In genomic region chrX:13007519-13008188, GRCh38 we compare ENCODE assay signal across 11 cellular contexts. TPM values are rescaled to one million over a fixed set of nuclear protein-coding genes. Genes with fewer than 3 reads are reported as not detected.
DNase-seq lines count a peak whose midpoint lies in the region; ATAC-seq, FAIRE-seq and TF ChIP-seq lines count a peak whose summit lies in the region.
"Had no signal": no experiment of that assay in that cellular context is flagged by ENCODE, and none has a peak within 500 bp of the region (broad histone marks: within the 10 kb centered on the region; RNA-seq: fewer than 3 reads in every experiment).

No MANE protein-coding gene starts in this region.

- peak; percentile 46 for DNase-seq in GM03348 (ENCODE audit: low spot score)
- DNase-seq in myocyte (ENCODE audit: low read depth) = peak; percentile 33
- DNase-seq in D721Med (ENCODE audit: insufficient read length, low spot score) = no peak
- DNase-seq: activated CD8-positive, alpha-beta memory T cell treated with anti-CD3 and anti-CD28 coated beads, Interleukin-2, amount 50 U/mL, for 48 hours had no signal

- no peaks in the 10 kb centered on the region for H3K36me3 Mint-ChIP-seq in activated naive CD8-positive, alpha-beta T cell

- no peak for FAIRE-seq in D721Med (lab: Jason Lieb, UNC)

- peak; percentile 21 for ATAC-seq in HG03097 (IDR thresholded peaks at IDR 0.05; ENCODE audit: low FRiP score, unreplicated experiment)
- no peak for ATAC-seq in GM19023 (IDR thresholded peaks at IDR 0.05; ENCODE audit: unreplicated experiment)
- no peak for ATAC-seq in HG03460 (IDR thresholded peaks at IDR 0.05; ENCODE audit: unreplicated experiment)
- ATAC-seq in GM19455 (IDR thresholded peaks at IDR 0.05; ENCODE audit: unreplicated experiment) = no peak

- H3K9me3 Mint-ChIP-seq in activated naive CD8-positive, alpha-beta T cell (ENCODE audit: low read depth) = no peaks in the 10 kb centered on the region

- H3K27ac Mint-ChIP-seq in activated naive CD8-positive, alpha-beta T cell = peak overlapping the region; percentile 10

- H3K27me3 Mint-ChIP-seq in activated naive CD8-positive, alpha-beta T cell = no peaks in the 10 kb centered on the region

- no peak overlapping the region for H3K4me3 Mint-ChIP-seq in activated naive CD8-positive, alpha-beta T cell
- H3K4me3 Mint-ChIP-seq: neural crest cell had no signal

- peaks cover 59% of the 10 kb centered on the region for H3K4me1 Mint-ChIP-seq in activated naive CD8-positive, alpha-beta T cell (ENCODE audit: low read depth)

- no peak for TF ChIP-seq CTCF in D721Med (IDR thresholded peaks at IDR 0.05; ENCODE audit: insufficient read depth, missing control alignments)

RNA-seq across cellular contexts. Expression of gene TMSB4X, which starts 32.7 kb away (rescaled TPM):
- 2,306 and 4,478 TPM in 2 replicates for total RNA-seq in myocyte
- polyA plus RNA-seq in myocyte (2012) = 5,381 TPM

RNA-seq across cellular contexts. Expression of gene FAM9C, which starts 36.8 kb away (rescaled TPM):
- total RNA-seq in myocyte = 0.40 and 6.3 TPM in 2 replicates
- polyA plus RNA-seq in myocyte (2012) = 0.04 TPM
- polyA plus RNA-seq: esophagus had no signal
